2 cellular contexts compared by ENCODE assay signal in genomic region chr11:9850224-9850895, GRCh38.
TF ChIP-seq lines count a peak whose summit lies in the region.

No MANE protein-coding gene starts in this region.

TF ChIP-seq in IMR-90, 13 proteins besides CTCF, POLR2A, EP300 and RAD21:
- TF ChIP-seq USF2 (IDR thresholded peaks at IDR 0.05; ENCODE audit: low read depth, low read length), result no peak

TF ChIP-seq in H1, 55 proteins besides CTCF, POLR2A, EP300 and RAD21:
- TF ChIP-seq KDM1A (IDR thresholded peaks at IDR 0.05; ENCODE audit: borderline replicate concordance, low read length), result 0 out of 2 replicates have a peak, but pooled peaks have one; percentile 60
- no peak for TF ChIP-seq FOSL1 (IDR thresholded peaks at IDR 0.05; ENCODE audit: insufficient read depth, low read depth, low read length)
- no peak for TF ChIP-seq POU5F1 (IDR thresholded peaks at IDR 0.05; ENCODE audit: low read depth, low read length)
- no peak for TF ChIP-seq ZNF274 (IDR thresholded peaks at IDR 0.05; ENCODE audit: borderline replicate concordance, extremely low read depth, low read length)
- no peak for TF ChIP-seq CHD7 (IDR thresholded peaks at IDR 0.05; ENCODE audit: insufficient replicate concordance, low read length)
